13 cellular contexts compared by ENCODE assay signal in genomic region chr10:61628875-61629513, GRCh38. TPM values are rescaled to one million over a fixed set of nuclear protein-coding genes. Genes with fewer than 3 reads are reported as not detected.
DNase-seq lines count a peak whose midpoint lies in the region; ATAC-seq and TF ChIP-seq lines count a peak whose summit lies in the region.
"Had no signal": no experiment of that assay in that cellular context is flagged by ENCODE, and none has a peak within 500 bp of the region (broad histone marks: within the 10 kb centered on the region; RNA-seq: fewer than 3 reads in every experiment).

No MANE protein-coding gene starts in this region.

- peak overlapping the region; percentile 46 to 49 for H2BK12ac ChIP-seq in mesenchymal stem cell (ENCODE audit: low read length in 2 of 2)

- no peaks in the 10 kb centered on the region for H3K79me2 ChIP-seq in ACC112 (ENCODE audit: control insufficient read depth, insufficient read depth, low read length, unreplicated experiment)

- no peak overlapping the region for H3K4me3 Mint-ChIP-seq in glutamatergic neuron (ENCODE audit: unreplicated experiment)

- H4K91ac ChIP-seq in mesenchymal stem cell (ENCODE audit: low read length), result no peak overlapping the region

- H3K36me3 ChIP-seq in ACC112 (ENCODE audit: insufficient read depth, low read length), result no peaks in the 10 kb centered on the region
- no peaks in the 10 kb centered on the region for H3K36me3 ChIP-seq in mesenchymal stem cell (ENCODE audit: control insufficient read depth in 1 of 2, insufficient read depth in 2 of 2, low read depth in 1 of 2, low read length in 2 of 2)
- H3K36me3 ChIP-seq: BLaER1, heart right ventricle had no signal

- H3K23ac ChIP-seq in mesenchymal stem cell (ENCODE audit: low read length in 2 of 2), result no peak overlapping the region

- H3K36me3 Mint-ChIP-seq in glutamatergic neuron (ENCODE audit: unreplicated experiment), result no peaks in the 10 kb centered on the region

- H2BK120ac ChIP-seq in mesenchymal stem cell (ENCODE audit: low read depth, low read length), result no peak overlapping the region

- H3K4me1 Mint-ChIP-seq in glutamatergic neuron (ENCODE audit: low read depth, unreplicated experiment), result no peaks in the 10 kb centered on the region

- DNase-seq in NCI-H226 (peak; percentile 95), dermis blood vessel endothelial cell (peak; percentile 82), mesenchymal stem cell (peak; percentile 91), glutamatergic neuron (no peak)
- DNase-seq in stimulated activated CD4-positive, alpha-beta T cell treated with anti-CD3 and anti-CD28 coated beads, Interleukin-4, amount 100 ng/mL, for 4 hours, result no peak
- DNase-seq: activated effector memory CD4-positive, alpha-beta T cell treated with Interleukin-2 at 50 U/mL for 16 hours; heart right ventricle; NCI-H1092 treated with DMSO at 0.1 percent for 48 hours had no signal

- H2BK5ac ChIP-seq in mesenchymal stem cell (ENCODE audit: low read depth, low read length, poor library complexity, severe bottlenecking), result peak overlapping the region; percentile 15

- H2AFZ ChIP-seq in ACC112 (ENCODE audit: low read length, unreplicated experiment) (peak overlapping the region; percentile 20), mesenchymal stem cell (ENCODE audit: low read depth, low read length) (no peak overlapping the region)

- no peak overlapping the region for H3K27ac Mint-ChIP-seq in glutamatergic neuron (ENCODE audit: unreplicated experiment)

- H3K14ac ChIP-seq in mesenchymal stem cell (ENCODE audit: low read length in 2 of 2), result no peak overlapping the region

- H3K9ac ChIP-seq in mesenchymal stem cell (ENCODE audit: low read length), result peak overlapping the region; percentile 55
- H3K9ac ChIP-seq: BLaER1 had no signal

- H2AK5ac ChIP-seq in mesenchymal stem cell (ENCODE audit: low read length, severe bottlenecking), result peak overlapping the region; percentile 66

- no peak overlapping the region for H2BK15ac ChIP-seq in mesenchymal stem cell (ENCODE audit: low read depth, poor library complexity, severe bottlenecking)

- peak overlapping the region; percentile 5 for H3K4me2 ChIP-seq in mesenchymal stem cell (ENCODE audit: low read length, poor library complexity, severe bottlenecking)
- H3K4me2 ChIP-seq: BLaER1 had no signal

- no peaks in the 10 kb centered on the region for H3K9me3 Mint-ChIP-seq in glutamatergic neuron (ENCODE audit: unreplicated experiment)

- TF ChIP-seq CTCF in glutamatergic neuron (IDR thresholded peaks at IDR 0.05; ENCODE audit: partially characterized antibody, unreplicated experiment), result no peak

- no peaks in the 10 kb centered on the region for H3K27me3 Mint-ChIP-seq in glutamatergic neuron (ENCODE audit: unreplicated experiment)

- no peaks in the 10 kb centered on the region for H3K79me1 ChIP-seq in mesenchymal stem cell (replicated peaks; ENCODE audit: low read length, poor library complexity, severe bottlenecking)

- H4K8ac ChIP-seq in mesenchymal stem cell (ENCODE audit: low read length), result no peak overlapping the region

- H3K27me3 ChIP-seq in ACC112 (ENCODE audit: insufficient read depth, low read length) (no peaks in the 10 kb centered on the region), mesenchymal stem cell (ENCODE audit: control insufficient read depth in 1 of 2, insufficient read depth in 1 of 2, low read length in 2 of 2) (no peaks in the 10 kb centered on the region)
- H3K27me3 ChIP-seq: BLaER1 had no signal

- H3K18ac ChIP-seq in mesenchymal stem cell (ENCODE audit: low read depth in 1 of 2, low read length in 2 of 2), result peak overlapping the region in 1 of 2 experiments; percentile 45

- H3K27ac ChIP-seq in ACC112 (ENCODE audit: low read depth, low read length) (peak overlapping the region; percentile 97), mesenchymal stem cell (ENCODE audit: low read length, poor library complexity, severe bottlenecking) (peak overlapping the region; percentile 63)
- H3K27ac ChIP-seq: BLaER1, heart right ventricle had no signal

- no peak for ATAC-seq in GM21526 (IDR thresholded peaks at IDR 0.05; ENCODE audit: low FRiP score, unreplicated experiment)
- ATAC-seq in HG03469 (IDR thresholded peaks at IDR 0.05; ENCODE audit: unreplicated experiment), result no peak

- H3K4me3 ChIP-seq in ACC112 (ENCODE audit: low read depth, low read length) (peak overlapping the region; percentile 63), mesenchymal stem cell (ENCODE audit: insufficient read depth in 1 of 2, low read depth in 1 of 2, low read length in 2 of 2) (peak overlapping the region in 1 of 2 experiments; percentile 24)
- H3K4me3 ChIP-seq: BLaER1, heart right ventricle had no signal

- 37% methylated on average over 2 of the region's 4 CpGs for WGBS in mesenchymal stem cell

- H3K4me1 ChIP-seq in ACC112 (ENCODE audit: control insufficient read depth, insufficient read depth, low read length, unreplicated experiment) (peaks cover 41% of the 10 kb centered on the region), mesenchymal stem cell (ENCODE audit: control insufficient read depth, insufficient read depth, low read depth, low read length) (peaks cover 6% of the 10 kb centered on the region)
- H3K4me1 ChIP-seq: BLaER1, heart right ventricle had no signal

- no peak overlapping the region for H3K4ac ChIP-seq in mesenchymal stem cell (ENCODE audit: low read depth in 1 of 2, low read length in 2 of 2)

- H3K9me3 ChIP-seq in mesenchymal stem cell (ENCODE audit: control insufficient read depth, low read length), result no peaks in the 10 kb centered on the region
- H3K9me3 ChIP-seq: BLaER1, heart right ventricle had no signal

RNA-seq across cellular contexts. Expression of gene CABCOCO1, which starts 33.7 kb away (rescaled TPM):
- total RNA-seq in dermis blood vessel endothelial cell (not detected in 2 replicates), glutamatergic neuron (ENCODE audit: unreplicated experiment) (not detected)
- polyA plus RNA-seq in mesenchymal stem cell (2013, experiment 1 of 2), result 3.1 TPM
- polyA plus RNA-seq in mesenchymal stem cell (2013, experiment 2 of 2), result 3.5 TPM
- total RNA-seq: heart right ventricle; T-helper 1 cell treated with Interleukin-12 subunit alpha and Interleukin-12 subunit beta and Interleukin-4 antibody, amounts not matched to agents 30 ng/mL and 1 ng/mL, for 36 hours had no signal

Comparison
In these comparisons a context has a peak if more than half of its experiments do, and no peak if none do; other contexts are left out.
1. DNase-seq: peak in NCI-H226 (single experiment), dermis blood vessel endothelial cell (single experiment) and mesenchymal stem cell (single experiment); none in stimulated activated CD4-positive, alpha-beta T cell treated with anti-CD3 and anti-CD28 coated beads, Interleukin-4, amount 100 ng/mL, for 4 hours (0 of 2) and glutamatergic neuron (single experiment).